ENCODE assay signal across 1 cellular context in the genomic region with DNA sequence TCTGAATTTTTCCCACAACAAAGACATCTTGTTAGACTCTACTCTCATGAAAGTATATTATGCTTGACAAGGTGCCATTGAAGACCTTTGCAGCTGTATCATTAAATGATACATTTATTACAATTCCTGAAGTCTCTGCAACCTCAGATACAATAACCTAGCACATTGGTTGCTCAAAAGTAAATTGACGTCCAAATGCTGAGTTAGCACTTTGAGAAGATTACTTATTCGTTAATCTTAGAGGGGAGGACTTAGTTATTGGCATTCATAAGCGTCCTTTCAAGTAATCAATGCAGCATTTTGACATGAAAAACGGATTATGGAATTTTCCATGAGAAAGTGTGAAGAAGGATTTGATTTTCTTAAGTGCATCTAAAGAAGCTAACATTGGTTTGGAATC.
TF ChIP-seq lines count a peak whose summit lies in the region.

No MANE protein-coding gene starts in this region.

TF ChIP-seq in GM23338, 12 proteins besides CTCF, POLR2A, EP300 and RAD21 (continued from another document):
- TF ChIP-seq, protein P1, sequence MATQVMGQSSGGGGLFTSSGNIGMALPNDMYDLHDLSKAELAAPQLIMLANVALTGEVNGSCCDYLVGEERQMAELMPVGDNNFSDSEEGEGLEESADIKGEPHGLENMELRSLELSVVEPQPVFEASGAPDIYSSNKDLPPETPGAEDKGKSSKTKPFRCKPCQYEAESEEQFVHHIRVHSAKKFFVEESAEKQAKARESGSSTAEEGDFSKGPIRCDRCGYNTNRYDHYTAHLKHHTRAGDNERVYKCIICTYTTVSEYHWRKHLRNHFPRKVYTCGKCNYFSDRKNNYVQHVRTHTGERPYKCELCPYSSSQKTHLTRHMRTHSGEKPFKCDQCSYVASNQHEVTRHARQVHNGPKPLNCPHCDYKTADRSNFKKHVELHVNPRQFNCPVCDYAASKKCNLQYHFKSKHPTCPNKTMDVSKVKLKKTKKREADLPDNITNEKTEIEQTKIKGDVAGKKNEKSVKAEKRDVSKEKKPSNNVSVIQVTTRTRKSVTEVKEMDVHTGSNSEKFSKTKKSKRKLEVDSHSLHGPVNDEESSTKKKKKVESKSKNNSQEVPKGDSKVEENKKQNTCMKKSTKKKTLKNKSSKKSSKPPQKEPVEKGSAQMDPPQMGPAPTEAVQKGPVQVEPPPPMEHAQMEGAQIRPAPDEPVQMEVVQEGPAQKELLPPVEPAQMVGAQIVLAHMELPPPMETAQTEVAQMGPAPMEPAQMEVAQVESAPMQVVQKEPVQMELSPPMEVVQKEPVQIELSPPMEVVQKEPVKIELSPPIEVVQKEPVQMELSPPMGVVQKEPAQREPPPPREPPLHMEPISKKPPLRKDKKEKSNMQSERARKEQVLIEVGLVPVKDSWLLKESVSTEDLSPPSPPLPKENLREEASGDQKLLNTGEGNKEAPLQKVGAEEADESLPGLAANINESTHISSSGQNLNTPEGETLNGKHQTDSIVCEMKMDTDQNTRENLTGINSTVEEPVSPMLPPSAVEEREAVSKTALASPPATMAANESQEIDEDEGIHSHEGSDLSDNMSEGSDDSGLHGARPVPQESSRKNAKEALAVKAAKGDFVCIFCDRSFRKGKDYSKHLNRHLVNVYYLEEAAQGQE (IDR thresholded peaks at IDR 0.05; ENCODE audit: unreplicated experiment), result no peak
- TF ChIP-seq EZH2phosphoT487 (IDR thresholded peaks at IDR 0.05; ENCODE audit: unreplicated experiment), result no peak
- TF ChIP-seq POLR2AphosphoS5 (IDR thresholded peaks at IDR 0.05; ENCODE audit: low read depth), result no peak
- no peak for TF ChIP-seq NANOG (IDR thresholded peaks at IDR 0.05; ENCODE audit: borderline replicate concordance)
- TF ChIP-seq ETS1 (IDR thresholded peaks at IDR 0.05), result no peak
- no peak for TF ChIP-seq EZH2 (IDR thresholded peaks at IDR 0.05; ENCODE audit: low read depth, unreplicated experiment)
- TF ChIP-seq, protein P2, sequence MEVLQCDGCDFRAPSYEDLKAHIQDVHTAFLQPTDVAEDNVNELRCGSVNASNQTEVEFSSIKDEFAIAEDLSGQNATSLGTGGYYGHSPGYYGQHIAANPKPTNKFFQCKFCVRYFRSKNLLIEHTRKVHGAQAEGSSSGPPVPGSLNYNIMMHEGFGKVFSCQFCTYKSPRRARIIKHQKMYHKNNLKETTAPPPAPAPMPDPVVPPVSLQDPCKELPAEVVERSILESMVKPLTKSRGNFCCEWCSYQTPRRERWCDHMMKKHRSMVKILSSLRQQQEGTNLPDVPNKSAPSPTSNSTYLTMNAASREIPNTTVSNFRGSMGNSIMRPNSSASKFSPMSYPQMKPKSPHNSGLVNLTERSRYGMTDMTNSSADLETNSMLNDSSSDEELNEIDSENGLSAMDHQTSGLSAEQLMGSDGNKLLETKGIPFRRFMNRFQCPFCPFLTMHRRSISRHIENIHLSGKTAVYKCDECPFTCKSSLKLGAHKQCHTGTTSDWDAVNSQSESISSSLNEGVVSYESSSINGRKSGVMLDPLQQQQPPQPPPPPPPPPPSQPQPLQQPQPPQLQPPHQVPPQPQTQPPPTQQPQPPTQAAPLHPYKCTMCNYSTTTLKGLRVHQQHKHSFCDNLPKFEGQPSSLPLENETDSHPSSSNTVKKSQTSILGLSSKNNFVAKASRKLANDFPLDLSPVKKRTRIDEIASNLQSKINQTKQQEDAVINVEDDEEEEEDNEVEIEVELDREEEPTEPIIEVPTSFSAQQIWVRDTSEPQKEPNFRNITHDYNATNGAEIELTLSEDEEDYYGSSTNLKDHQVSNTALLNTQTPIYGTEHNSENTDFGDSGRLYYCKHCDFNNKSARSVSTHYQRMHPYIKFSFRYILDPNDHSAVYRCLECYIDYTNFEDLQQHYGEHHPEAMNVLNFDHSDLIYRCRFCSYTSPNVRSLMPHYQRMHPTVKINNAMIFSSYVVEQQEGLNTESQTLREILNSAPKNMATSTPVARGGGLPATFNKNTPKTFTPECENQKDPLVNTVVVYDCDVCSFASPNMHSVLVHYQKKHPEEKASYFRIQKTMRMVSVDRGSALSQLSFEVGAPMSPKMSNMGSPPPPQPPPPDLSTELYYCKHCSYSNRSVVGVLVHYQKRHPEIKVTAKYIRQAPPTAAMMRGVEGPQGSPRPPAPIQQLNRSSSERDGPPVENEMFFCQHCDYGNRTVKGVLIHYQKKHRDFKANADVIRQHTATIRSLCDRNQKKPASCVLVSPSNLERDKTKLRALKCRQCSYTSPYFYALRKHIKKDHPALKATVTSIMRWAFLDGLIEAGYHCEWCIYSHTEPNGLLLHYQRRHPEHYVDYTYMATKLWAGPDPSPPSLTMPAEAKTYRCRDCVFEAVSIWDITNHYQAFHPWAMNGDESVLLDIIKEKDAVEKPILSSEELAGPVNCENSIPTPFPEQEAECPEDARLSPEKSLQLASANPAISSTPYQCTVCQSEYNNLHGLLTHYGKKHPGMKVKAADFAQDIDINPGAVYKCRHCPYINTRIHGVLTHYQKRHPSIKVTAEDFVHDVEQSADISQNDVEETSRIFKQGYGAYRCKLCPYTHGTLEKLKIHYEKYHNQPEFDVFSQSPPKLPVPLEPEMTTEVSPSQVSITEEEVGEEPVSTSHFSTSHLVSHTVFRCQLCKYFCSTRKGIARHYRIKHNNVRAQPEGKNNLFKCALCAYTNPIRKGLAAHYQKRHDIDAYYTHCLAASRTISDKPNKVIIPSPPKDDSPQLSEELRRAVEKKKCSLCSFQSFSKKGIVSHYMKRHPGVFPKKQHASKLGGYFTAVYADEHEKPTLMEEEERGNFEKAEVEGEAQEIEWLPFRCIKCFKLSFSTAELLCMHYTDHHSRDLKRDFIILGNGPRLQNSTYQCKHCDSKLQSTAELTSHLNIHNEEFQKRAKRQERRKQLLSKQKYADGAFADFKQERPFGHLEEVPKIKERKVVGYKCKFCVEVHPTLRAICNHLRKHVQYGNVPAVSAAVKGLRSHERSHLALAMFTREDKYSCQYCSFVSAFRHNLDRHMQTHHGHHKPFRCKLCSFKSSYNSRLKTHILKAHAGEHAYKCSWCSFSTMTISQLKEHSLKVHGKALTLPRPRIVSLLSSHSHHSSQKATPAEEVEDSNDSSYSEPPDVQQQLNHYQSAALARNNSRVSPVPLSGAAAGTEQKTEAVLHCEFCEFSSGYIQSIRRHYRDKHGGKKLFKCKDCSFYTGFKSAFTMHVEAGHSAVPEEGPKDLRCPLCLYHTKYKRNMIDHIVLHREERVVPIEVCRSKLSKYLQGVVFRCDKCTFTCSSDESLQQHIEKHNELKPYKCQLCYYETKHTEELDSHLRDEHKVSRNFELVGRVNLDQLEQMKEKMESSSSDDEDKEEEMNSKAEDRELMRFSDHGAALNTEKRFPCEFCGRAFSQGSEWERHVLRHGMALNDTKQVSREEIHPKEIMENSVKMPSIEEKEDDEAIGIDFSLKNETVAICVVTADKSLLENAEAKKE (CRISPR knock-in tag; IDR thresholded peaks at IDR 0.05), result no peak
- TF ChIP-seq ZNF331 (CRISPR knock-in tag; IDR thresholded peaks at IDR 0.05; ENCODE audit: low read depth), result no peak
